2 cellular contexts compared by ENCODE assay signal in genomic region chr1:117686907-117687306, GRCh38.
TF ChIP-seq lines count a peak whose summit lies in the region.

No MANE protein-coding gene starts in this region.

TF ChIP-seq in IMR-90, 13 proteins besides CTCF, POLR2A, EP300 and RAD21 (continued from another document):
- TF ChIP-seq MAFK (IDR thresholded peaks at IDR 0.05; ENCODE audit: low read depth, low read length) (no peak), MAZ (IDR thresholded peaks at IDR 0.05; ENCODE audit: borderline replicate concordance, low read depth, low read length) (no peak), USF2 (IDR thresholded peaks at IDR 0.05; ENCODE audit: low read depth, low read length) (no peak), BHLHE40 (IDR thresholded peaks at IDR 0.05; ENCODE audit: low read depth, low read length) (no peak)

TF ChIP-seq in liver, 16 proteins besides CTCF, POLR2A, EP300 and RAD21 (continued from another document):
- TF ChIP-seq ATF3 (IDR thresholded peaks at IDR 0.05) (no peak), FOXA1 (IDR thresholded peaks at IDR 0.05) (no peak), GABPA (IDR thresholded peaks at IDR 0.05 in 1 of 2, conservative IDR thresholded peaks at IDR 0.05 in 1 of 2) (no peak), REST (IDR thresholded peaks at IDR 0.05) (no peak), JUND (IDR thresholded peaks at IDR 0.05) (peak in 1 of 2 donors; percentile 66), NR2F2 (IDR thresholded peaks at IDR 0.05) (peak; percentile 72), MAX (IDR thresholded peaks at IDR 0.05) (no peak), EGR1 (IDR thresholded peaks at IDR 0.05; ENCODE audit: low read depth in 2 of 2) (no peak)
